1 cellular context compared by ENCODE assay signal in the genomic region with DNA sequence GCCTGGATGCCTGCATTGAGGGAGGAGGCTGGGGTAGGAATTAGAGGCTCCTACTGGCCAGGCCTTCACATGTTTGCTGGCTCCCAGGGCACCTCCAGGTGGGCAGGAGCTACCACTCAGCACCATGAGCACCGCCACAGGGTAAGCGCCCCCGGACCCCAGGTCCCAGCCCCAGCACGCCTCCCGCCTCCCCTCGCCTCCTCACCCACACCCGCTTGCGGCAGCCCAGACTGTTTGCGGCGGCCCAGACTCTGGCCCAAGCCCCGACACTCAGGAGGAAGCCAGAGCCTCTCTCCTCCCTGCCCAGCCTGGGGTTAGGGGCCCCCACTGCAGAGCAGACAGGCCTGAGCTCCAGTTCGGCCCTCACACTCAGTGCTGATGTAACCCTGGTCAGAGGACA.
TF ChIP-seq lines count a peak whose summit lies in the region.

No MANE protein-coding gene starts in this region.

TF ChIP-seq in WTC11, 78 proteins besides CTCF, POLR2A, EP300 and RAD21:
- TF ChIP-seq GABPB1 (CRISPR knock-in tag; IDR thresholded peaks at IDR 0.05): 0 out of 2 replicates have a peak, but pooled peaks have one; percentile 42
- no peak for TF ChIP-seq NR1H2 (CRISPR knock-in tag; IDR thresholded peaks at IDR 0.05)
TF ChIP-seq in WTC11: peak in this region for 1.
